31 cellular contexts compared by ENCODE assay signal in the genomic region with DNA sequence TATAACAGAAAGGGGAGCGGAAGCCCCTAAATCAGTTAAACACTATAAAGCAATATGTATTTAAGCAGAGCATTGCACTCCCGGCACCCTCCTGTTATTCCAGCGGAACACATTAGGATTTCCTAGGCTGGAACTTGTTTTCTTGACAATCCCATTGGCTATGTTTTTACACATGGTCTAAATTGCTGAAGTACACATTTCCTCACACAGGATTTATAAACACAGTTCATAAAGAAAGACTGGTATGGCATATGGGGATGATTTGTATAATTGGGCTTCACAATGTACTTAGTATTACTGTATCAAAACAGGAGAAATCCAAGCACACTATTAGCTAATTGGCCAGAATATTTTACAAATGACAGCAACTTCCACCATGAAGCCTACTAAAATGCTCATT. TPM values are rescaled to one million over a fixed set of nuclear protein-coding genes. Genes with fewer than 3 reads are reported as not detected.
"Had no signal": no experiment of that assay in that cellular context is flagged by ENCODE, and none has a peak within 500 bp of the region (broad histone marks: within the 10 kb centered on the region; RNA-seq: fewer than 3 reads in every experiment).

No MANE protein-coding gene starts in this region.

- H3K36me3 ChIP-seq: adrenal gland, gastroesophageal sphincter had no signal

- H3K4me3 ChIP-seq: adrenal gland, body of pancreas, gastroesophageal sphincter had no signal

- H3K4me1 ChIP-seq: adrenal gland, body of pancreas, gastroesophageal sphincter had no signal

- H3K27ac ChIP-seq: adrenal gland, body of pancreas, epithelial cell of prostate, gastroesophageal sphincter had no signal

- H3K27me3 ChIP-seq: adrenal gland, body of pancreas, gastroesophageal sphincter had no signal

- H3K9me3 ChIP-seq: adrenal gland, body of pancreas, gastroesophageal sphincter had no signal

- DNase-seq: activated CD4-positive, alpha-beta memory T cell treated with anti-CD3 and anti-CD28 coated beads for 36 hours; activated CD4-positive, alpha-beta T cell treated with anti-CD3 and anti-CD28 coated beads for 36 hours; activated CD4-positive, alpha-beta T cell treated with anti-CD3 and anti-CD28 coated beads, Interleukin-2, amount 10 ng/mL, durations not matched to agents 24 days and 14 days; activated CD4-positive, CD25-positive, alpha-beta regulatory T cell; activated CD4-positive, CD25-positive, alpha-beta regulatory T cell treated with anti-CD3 and anti-CD28 coated beads, Interleukin-2, amount 50 U/mL, for 72 hours; activated CD8-positive, alpha-beta memory T cell treated with anti-CD3 and anti-CD28 coated beads, Interleukin-2, amount 10 ng/mL, durations not matched to agents 7 days and 5 days; activated CD8-positive, alpha-beta memory T cell treated with anti-CD3 and anti-CD28 coated beads, Interleukin-2, amount 50 U/mL, for 4 hours; activated CD8-positive, alpha-beta T cell treated with anti-CD3 and anti-CD28 coated beads, Interleukin-2, amount 10 ng/mL, durations not matched to agents 7 days and 5 days; activated effector memory CD4-positive, alpha-beta T cell treated with anti-CD3 and anti-CD28 coated beads, Interleukin-2, amount 50 U/mL, for 16 hours; activated naive CD4-positive, alpha-beta T cell treated with anti-CD3 and anti-CD28 coated beads for 36 hours; activated naive CD8-positive, alpha-beta T cell treated with anti-CD3 and anti-CD28 coated beads for 36 hours; activated naive CD8-positive, alpha-beta T cell treated with anti-CD3 and anti-CD28 coated beads, Interleukin-2, amount 50 U/mL, for 24 hours; activated T-cell treated with anti-CD3 and anti-CD28 coated beads, Interleukin-2, amount 50 U/mL, for 1 hour; activated T-cell treated with anti-CD3 and anti-CD28 coated beads, Interleukin-2, amount 50 U/mL, for 48 hours; adrenal gland; amygdala; aorta; body of pancreas; caudate nucleus; cortex of kidney; dermis blood vessel endothelial cell; effector CD8-positive, alpha-beta T cell; foreskin melanocyte; hippocampal formation; T-helper 2 cell had no signal

RNA-seq across cellular contexts. Expression of a gene that starts 23.3 kb away (rescaled TPM):
- total RNA-seq: activated CD4-positive, alpha-beta memory T cell treated with anti-CD3 and anti-CD28 coated beads for 36 hours; activated CD4-positive, alpha-beta T cell treated with anti-CD3 and anti-CD28 coated beads for 36 hours; activated CD4-positive, alpha-beta T cell treated with anti-CD3 and anti-CD28 coated beads, Interleukin-2, amount 10 ng/mL, durations not matched to agents 24 days and 14 days; activated CD8-positive, alpha-beta memory T cell treated with anti-CD3 and anti-CD28 coated beads for 36 hours; activated CD8-positive, alpha-beta memory T cell treated with anti-CD3 and anti-CD28 coated beads, Interleukin-2, amount 10 ng/mL, durations not matched to agents 7 days and 5 days; activated CD8-positive, alpha-beta T cell treated with anti-CD3 and anti-CD28 coated beads, Interleukin-2, amount 10 ng/mL, durations not matched to agents 7 days and 5 days; activated naive CD4-positive, alpha-beta T cell treated with anti-CD3 and anti-CD28 coated beads for 36 hours; activated naive CD8-positive, alpha-beta T cell treated with anti-CD3 and anti-CD28 coated beads for 36 hours; activated T-helper 1 cell treated with anti-CD3 and anti-CD28 coated beads, Interleukin-12 subunit alpha, Interleukin-12 subunit beta, Interleukin-2, Interleukin-4 antibody, amounts not matched to agents 30 ng/mL and 10 ng/mL and 1 ng/mL, durations not matched to agents 14 hours and 24 hours and 36 hours; activated T-helper 2 cell treated with anti-CD3 and anti-CD28 coated beads, Interferon-gamma antibody, Interleukin-2, Interleukin-4, amounts not matched to agents 10 μg/mL and 5 μg/mL and 100 μg/mL, durations not matched to agents 14 hours and 24 hours and 36 hours; adrenal gland; body of pancreas; dermis blood vessel endothelial cell; fibroblast of villous mesenchyme had no signal
